9 cellular contexts compared by ENCODE assay signal in the genomic region with DNA sequence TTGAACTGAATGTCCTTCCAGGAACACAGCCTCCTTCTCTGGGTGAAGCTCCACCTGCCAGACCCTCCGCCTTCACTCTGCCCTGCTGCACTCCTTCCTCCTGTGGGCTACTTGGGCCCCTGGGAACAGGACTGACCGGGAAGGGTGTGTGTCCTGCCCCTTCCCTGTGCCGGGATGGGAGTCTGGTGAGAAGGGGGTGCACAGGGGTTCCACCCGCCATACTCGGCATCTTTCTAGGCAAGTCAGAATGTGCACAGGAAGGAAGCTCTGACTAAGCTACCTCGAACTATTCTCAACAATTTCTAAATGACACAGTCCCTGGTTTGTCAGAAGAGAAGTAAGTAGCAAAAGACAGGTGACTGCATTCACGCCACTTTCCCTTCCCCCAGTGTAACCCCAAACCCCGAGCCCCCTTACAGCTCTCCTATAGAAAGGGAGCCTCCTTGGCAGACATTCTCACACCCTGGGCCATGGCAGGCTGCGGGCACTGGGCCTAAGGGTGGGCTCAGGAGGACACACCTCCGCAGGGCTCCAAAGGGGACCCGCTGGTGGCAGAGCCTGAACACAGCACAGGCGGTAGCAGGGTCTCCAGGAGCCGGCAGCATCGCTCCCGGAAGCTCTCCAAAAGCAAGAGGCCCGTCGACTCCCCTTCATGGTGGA.
DNase-seq lines count a peak whose midpoint lies in the region; ATAC-seq lines count a peak whose summit lies in the region.
"Had no signal": no experiment of that assay in that cellular context is flagged by ENCODE, and none has a peak within 500 bp of the region (broad histone marks: within the 10 kb centered on the region; RNA-seq: fewer than 3 reads in every experiment).

No MANE protein-coding gene starts in this region.

- peaks cover 41% of the 10 kb centered on the region for H3K4me1 Mint-ChIP-seq in T-helper 1 cell treated with Interleukin-12 subunit alpha and Interleukin-12 subunit beta and Interleukin-4 antibody, amounts not matched to agents 30 μg/mL and 1 μg/mL, for 36 hours (ENCODE audit: low read depth)

- peaks cover 13% of the 10 kb centered on the region for H3K36me3 Mint-ChIP-seq in T-helper 1 cell treated with Interleukin-12 subunit alpha and Interleukin-12 subunit beta and Interleukin-4 antibody, amounts not matched to agents 30 μg/mL and 1 μg/mL, for 36 hours (ENCODE audit: low read depth)

- H3K27me3 Mint-ChIP-seq in T-helper 1 cell treated with Interleukin-12 subunit alpha and Interleukin-12 subunit beta and Interleukin-4 antibody, amounts not matched to agents 30 μg/mL and 1 μg/mL, for 36 hours (ENCODE audit: low read depth): no peaks in the 10 kb centered on the region

- DNase-seq in ELR (ENCODE audit: low read depth) (peak; percentile 26), SW 1271 (lab: John Stamatoyannopoulos, UW) (no peak), kidney tubule cell (ENCODE audit: low spot score) (no peak), DMS153 (lab: John Stamatoyannopoulos, UW) (no peak)
- DNase-seq in stimulated activated CD4-positive, alpha-beta T cell treated with anti-CD3 and anti-CD28 coated beads, Interleukin-15, amount 100 ng/mL, for 48 hours (ENCODE audit: low read depth in 2 of 2): peak; percentile 20 to 22
- DNase-seq: NCI-H774 had no signal

- H3K27ac ChIP-seq in angular gyrus (ENCODE audit: low read depth, low read length): peak overlapping the region; percentile 38

- peak overlapping the region; percentile 93 for H3K27ac Mint-ChIP-seq in T-helper 1 cell treated with Interleukin-12 subunit alpha and Interleukin-12 subunit beta and Interleukin-4 antibody, amounts not matched to agents 30 μg/mL and 1 μg/mL, for 36 hours

- no peak for ATAC-seq in GM21423 (IDR thresholded peaks at IDR 0.05; ENCODE audit: unreplicated experiment)

- peaks cover 6% of the 10 kb centered on the region for H3K9me3 Mint-ChIP-seq in T-helper 1 cell treated with Interleukin-12 subunit alpha and Interleukin-12 subunit beta and Interleukin-4 antibody, amounts not matched to agents 30 μg/mL and 1 μg/mL, for 36 hours

- H3K4me3 Mint-ChIP-seq in T-helper 1 cell treated with Interleukin-12 subunit alpha and Interleukin-12 subunit beta and Interleukin-4 antibody, amounts not matched to agents 30 μg/mL and 1 μg/mL, for 36 hours: peak overlapping the region; percentile 80

Comparison
In these comparisons a context has a peak if more than half of its experiments do, and no peak if none do; other contexts are left out.
1. DNase-seq: peak in ELR (single experiment) and stimulated activated CD4-positive, alpha-beta T cell treated with anti-CD3 and anti-CD28 coated beads, Interleukin-15, amount 100 ng/mL, for 48 hours (2 of 2); none in SW 1271 (0 of 2), kidney tubule cell (single experiment) and DMS153 (single experiment).